In the genomic region with DNA sequence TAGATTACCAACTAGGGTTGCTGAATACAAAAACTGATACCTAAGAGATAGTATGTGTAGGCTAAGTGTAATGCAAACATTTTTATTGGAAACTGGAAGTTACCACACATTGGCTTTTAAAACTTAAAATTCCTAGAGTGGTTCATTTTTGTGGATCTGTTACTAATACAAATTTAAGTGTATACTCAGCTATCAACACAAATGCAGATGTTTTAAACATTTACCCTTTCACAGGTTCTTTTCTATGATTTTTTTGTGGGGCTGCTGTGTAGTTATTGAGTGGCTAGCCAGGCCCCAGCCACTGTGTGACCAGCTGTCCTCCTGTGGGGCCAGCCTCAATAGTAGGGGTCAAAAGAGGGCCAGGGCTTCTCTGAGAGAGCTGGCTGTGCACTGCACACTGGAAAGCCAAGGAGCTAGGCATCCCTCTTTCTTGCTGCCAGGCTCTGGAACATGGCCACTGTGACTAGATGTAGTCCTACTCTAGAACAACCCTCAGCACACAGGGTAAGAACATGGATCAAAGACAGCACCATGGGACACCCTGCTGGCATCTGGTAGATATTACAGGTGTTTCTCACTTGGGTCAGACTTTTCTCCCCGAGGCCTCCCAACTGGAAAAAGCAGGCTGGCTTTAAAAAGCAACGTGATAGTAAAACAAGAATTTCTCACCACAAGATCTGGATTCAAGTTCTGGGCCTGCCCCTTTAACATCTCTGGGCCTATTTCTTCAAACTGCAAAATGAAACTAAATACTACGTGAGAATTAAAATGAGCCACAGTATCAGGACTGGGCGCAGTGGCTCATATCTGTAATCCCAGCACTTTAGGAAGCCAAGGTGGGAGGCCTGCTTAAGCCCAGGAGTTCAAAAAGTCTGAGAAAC, we compare ENCODE assay signal across 8 cellular contexts. TPM values are rescaled to one million over a fixed set of nuclear protein-coding genes. Genes with fewer than 3 reads are reported as not detected.
DNase-seq lines count a peak whose midpoint lies in the region; ATAC-seq and TF ChIP-seq lines count a peak whose summit lies in the region.

No MANE protein-coding gene starts in this region.

- peaks cover 72% of the 10 kb centered on the region for H3K4me1 Mint-ChIP-seq in activated CD8-positive, alpha-beta T cell treated with anti-CD3 and anti-CD28 coated beads for 36 hours (ENCODE audit: low read depth)

- no peaks in the 10 kb centered on the region for H3K9me3 ChIP-seq in stomach

- H3K4me3 Mint-ChIP-seq in activated CD8-positive, alpha-beta T cell treated with anti-CD3 and anti-CD28 coated beads for 36 hours = no peak overlapping the region

- peak; percentile 77 for ATAC-seq in GM18498 (IDR thresholded peaks at IDR 0.05; ENCODE audit: unreplicated experiment)
- peak; percentile 51 for ATAC-seq in HG03558 (IDR thresholded peaks at IDR 0.05; ENCODE audit: extremely low read depth, unreplicated experiment)
- ATAC-seq in activated CD8-positive, alpha-beta T cell treated with anti-CD3 and anti-CD28 coated beads for 36 hours = peak; percentile 89

- H3K27ac Mint-ChIP-seq in activated CD8-positive, alpha-beta T cell treated with anti-CD3 and anti-CD28 coated beads for 36 hours = peak overlapping the region; percentile 40

- H3K27ac ChIP-seq in 22Rv1 (no peak overlapping the region; the same call in 1 of the 2 replicates), stomach (peak overlapping the region; percentile 6 to 74 (median 47))

- peaks cover 3 to 33% (median 21%) of the 10 kb centered on the region in 4 donors for H3K36me3 ChIP-seq in stomach

- no peak overlapping the region for H3K4me3 ChIP-seq in stomach

- 14 to 31% (median 19%) methylated on average over 4 of the region's 4 CpGs for WGBS in stomach, 5 donors

- TF ChIP-seq CTCF in 22Rv1 (IDR thresholded peaks at IDR 0.05) (peak; percentile 79), stomach (IDR thresholded peaks at IDR 0.05) (peak in 5 of 7 experiments; percentile 47 to 76 (median 72))
- TF ChIP-seq CTCF in activated CD8-positive, alpha-beta T cell treated with anti-CD3 and anti-CD28 coated beads for 36 hours (IDR thresholded peaks at IDR 0.05) = peak; percentile 73

- TF ChIP-seq POLR2A in stomach (IDR thresholded peaks at IDR 0.05) = no peak

- no peaks in the 10 kb centered on the region for H3K27me3 Mint-ChIP-seq in activated CD8-positive, alpha-beta T cell treated with anti-CD3 and anti-CD28 coated beads for 36 hours

- TF ChIP-seq EP300 in stomach (IDR thresholded peaks at IDR 0.05) = no peak

- intact Hi-C loops in activated CD8-positive, alpha-beta T cell treated with anti-CD3 and anti-CD28 coated beads for 36 hours (cut with micrococcal nuclease) = loop anchor here (5.0 to 10.0 kb wide), 2 partner anchors 119 to 138 kb away; no protein-coding TSS in a partner anchor
- intact Hi-C loops in stomach (cut with DNase I; ENCODE audit: low total_unique reads) = loop anchor here (5.0 kb wide), 1 partner anchor 138 kb away; no protein-coding TSS in a partner anchor

- H3K27me3 ChIP-seq in stomach = no peaks in the 10 kb centered on the region

- H3K9me3 Mint-ChIP-seq in activated CD8-positive, alpha-beta T cell treated with anti-CD3 and anti-CD28 coated beads for 36 hours = no peaks in the 10 kb centered on the region

- H3K36me3 Mint-ChIP-seq in activated CD8-positive, alpha-beta T cell treated with anti-CD3 and anti-CD28 coated beads for 36 hours (ENCODE audit: low read depth) = peaks cover 27% of the 10 kb centered on the region

- CTCF ChIA-PET in activated CD8-positive, alpha-beta T cell treated with anti-CD3 and anti-CD28 coated beads for 36 hours (lab: Charles Lee) = interaction anchor here (0.7 to 12.2 kb wide), 14 partner anchors 8 to 204 kb away, joined by 3 to 177 read pairs (median 3); partner anchors contain the start of gene MRPS23

- POLR2A ChIA-PET in activated CD8-positive, alpha-beta T cell treated with anti-CD3 and anti-CD28 coated beads for 36 hours (lab: Charles Lee) = interaction anchor here (0.6 to 12.1 kb wide), 11 partner anchors 8 to 140 kb away, joined by 3 to 230 read pairs (median 3); partner anchors contain the start of gene SRSF1

- peaks cover 21 to 56% (median 37%) of the 10 kb centered on the region in 4 donors for H3K4me1 ChIP-seq in stomach

- DNase-seq in NCI-H82 (lab: John Stamatoyannopoulos, UW) (peak; percentile 92), epidermal melanocyte (ENCODE audit: insufficient read length, low spot score) (peak; percentile 74), mucosa of gallbladder (ENCODE audit: low spot score) (peak; percentile 61), stomach (peak; percentile 66)
- peak; percentile 76 for DNase-seq in activated CD8-positive, alpha-beta T cell treated with anti-CD3 and anti-CD28 coated beads for 36 hours

RNA-seq across cellular contexts. Expression of gene VEZF1, which starts 7.3 kb away (rescaled TPM):
- total RNA-seq in activated CD8-positive, alpha-beta T cell treated with anti-CD3 and anti-CD28 coated beads for 36 hours = 10 to 100 TPM; 17.9 to 19.6 TPM
- total RNA-seq in mucosa of gallbladder (64.9 TPM), stomach (100 to 1,000 TPM in 1 of 5 donors, 10 to 100 TPM in 3, 1 to 10 TPM in 1; 7.8 to 103 (median 31.0) TPM)
- 10 to 100 TPM; 15.8 to 27.2 (median 19.7) TPM for polyA plus RNA-seq in stomach

RNA-seq across cellular contexts. Expression of gene SRSF1, which starts 11.7 kb away (rescaled TPM):
- 100 to 1,000 TPM; 333 to 342 TPM for total RNA-seq in activated CD8-positive, alpha-beta T cell treated with anti-CD3 and anti-CD28 coated beads for 36 hours
- total RNA-seq in mucosa of gallbladder (187 TPM), stomach (100 to 1,000 TPM; 160 to 351 (median 242) TPM)
- 10 to 100 TPM; 81.7 to 97.9 (median 84.0) TPM for polyA plus RNA-seq in stomach

RNA-seq across cellular contexts. Expression of gene CUEDC1, which starts 40.1 kb away (rescaled TPM):
- total RNA-seq in activated CD8-positive, alpha-beta T cell treated with anti-CD3 and anti-CD28 coated beads for 36 hours = under 1 TPM; 0.29 to 0.40 TPM
- total RNA-seq in mucosa of gallbladder (36.9 TPM), stomach (100 to 1,000 TPM in 1 of 5 donors, 10 to 100 TPM in 4; 10.5 to 111 (median 23.6) TPM)
- polyA plus RNA-seq in stomach = 10 to 100 TPM; 16.5 to 30.1 (median 19.8) TPM

Comparison
In these comparisons a context has a peak if more than half of its experiments do, and no peak if none do; other contexts are left out.
1. RNA of gene CUEDC1, which starts 40.1 kb away (total RNA-seq): 36.9 TPM in mucosa of gallbladder (single experiment) and 10.5 to 111 TPM in stomach; 0.29 to 0.40 TPM in activated CD8-positive, alpha-beta T cell treated with anti-CD3 and anti-CD28 coated beads for 36 hours; every median in the first group is over 4 times any median in the second.
2. Peak in every context shown above with its lines, with median percentiles within 50 percentile points of each other: CTCF ChIP-seq, ATAC-seq and DNase-seq.